ENCODE assay signal across 21 cellular contexts in the genomic region with DNA sequence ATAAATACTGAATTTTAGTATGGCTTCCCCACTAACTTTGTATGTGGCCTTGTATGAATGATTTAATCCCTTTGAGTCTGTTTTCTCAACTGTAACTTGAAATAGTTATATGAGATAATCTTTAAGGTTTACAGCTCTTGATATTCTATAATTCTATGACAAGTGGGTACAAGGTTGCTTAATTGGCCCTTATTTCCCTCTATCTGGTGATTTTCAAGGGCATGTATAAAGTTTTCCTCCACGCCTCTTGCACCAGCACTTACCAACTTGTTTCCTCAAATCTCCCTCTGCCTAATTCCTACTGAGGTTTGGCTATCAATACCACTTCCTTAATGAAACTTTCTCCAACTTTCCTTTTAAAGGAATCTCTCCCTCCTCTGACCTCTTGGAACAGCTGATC.
"Had no signal": no experiment of that assay in that cellular context is flagged by ENCODE, and none has a peak within 500 bp of the region (broad histone marks: within the 10 kb centered on the region; RNA-seq: fewer than 3 reads in every experiment).

No MANE protein-coding gene starts in this region.

- FAIRE-seq: HTR-8/SVneo, K562, RCC 7860 had no signal

- H3K4me1 ChIP-seq: SJSA1 had no signal

- H3K9me3 ChIP-seq: SJSA1 had no signal

- H3K36me3 ChIP-seq: SJSA1 had no signal

- ATAC-seq: K562 had no signal

- H3K4me3 Mint-ChIP-seq: IgD-negative memory B cell had no signal

- DNase-seq: NCI-H1048, NCI-H1105, NCI-H1417, NCI-H146, NCI-H1694 treated with DMSO at 0.1 percent for 48 hours, NCI-H1930, NCI-H2081, NCI-H2107, NCI-H446 treated with DMSO at 0.1 percent for 48 hours, NCI-H510A treated with DMSO at 0.1 percent for 48 hours, NCI-H69, NCI-H774, Right ventricle myocardium superior, RPMI8226, SIG-M5 had no signal

- H3K4me3 ChIP-seq: K562, SJSA1, SK-N-MC had no signal

- H3K27me3 Mint-ChIP-seq: IgD-negative memory B cell had no signal

- H3K4me1 Mint-ChIP-seq: IgD-negative memory B cell had no signal

- H3K27ac Mint-ChIP-seq: IgD-negative memory B cell had no signal
